Comparison of ENCODE assay signal across 17 cellular contexts in genomic region chr6:56073315-56073714, GRCh38.
DNase-seq lines count a peak whose midpoint lies in the region; ATAC-seq and TF ChIP-seq lines count a peak whose summit lies in the region.
"Had no signal": no experiment of that assay in that cellular context is flagged by ENCODE, and none has a peak within 500 bp of the region (broad histone marks: within the 10 kb centered on the region; RNA-seq: fewer than 3 reads in every experiment).

No MANE protein-coding gene starts in this region.

- intact Hi-C loops in body of pancreas (cut with DNase I): no loop called here
- intact Hi-C loops in left ventricle myocardium superior (cut with micrococcal nuclease): no loop called here
- intact Hi-C loops in testis (cut with DNase I; ENCODE audit: low total_unique reads): no loop called here

- no peaks in the 10 kb centered on the region for H3K4me1 ChIP-seq in body of pancreas
- H3K4me1 ChIP-seq in testis: peaks cover 9% of the 10 kb centered on the region
- H3K4me1 ChIP-seq: esophagus muscularis mucosa had no signal

- H3K27me3 ChIP-seq in body of pancreas: no peaks in the 10 kb centered on the region
- H3K27me3 ChIP-seq in testis: no peaks in the 10 kb centered on the region
- H3K27me3 ChIP-seq: esophagus muscularis mucosa, MG63 had no signal

- H3K4me3 ChIP-seq in body of pancreas (no peak overlapping the region), testis (no peak overlapping the region)
- H3K4me3 ChIP-seq: esophagus muscularis mucosa, MG63 had no signal

- TF ChIP-seq POLR2A in body of pancreas (IDR thresholded peaks at IDR 0.05) (no peak), testis (IDR thresholded peaks at IDR 0.05) (no peak)

- 67 to 85% methylated on average over 1 of the region's 1 CpG for WGBS in body of pancreas, 2 donors
- WGBS in testis, 2 donors: 47 to 55% methylated on average over 1 of the region's 1 CpG

- DNase-seq in MV-4-11 (lab: John Stamatoyannopoulos, UW) (peak; percentile 29), body of pancreas (peak in 1 of 4 donors; percentile 7), left ventricle myocardium superior (no peak), testis (peak; percentile 21), epidermal melanocyte (ENCODE audit: insufficient read length, low spot score) (no peak), NCI-H446 (lab: John Stamatoyannopoulos, UW) (no peak), glomerular visceral epithelial cell (ENCODE audit: extremely low spot score) (no peak)
- DNase-seq: activated CD8-positive, alpha-beta memory T cell treated with anti-CD3 and anti-CD28 coated beads, Interleukin-2, amount 50 U/mL, for 48 hours; GF-D8; left colon; MG63; NCI-H1930; NCI-H510A; right cardiac atrium; stimulated activated CD4-positive, alpha-beta T cell treated with anti-CD3 and anti-CD28 coated beads, Interleukin-2, amount 100 ng/mL, for 48 hours; T1000 had no signal

- H3K27ac ChIP-seq in body of pancreas (no peak overlapping the region), testis (peak overlapping the region; percentile 77)

- no peak for TF ChIP-seq CTCF in body of pancreas (IDR thresholded peaks at IDR 0.05)
- no peak for TF ChIP-seq CTCF in testis (IDR thresholded peaks at IDR 0.05)

- H3K9me3 ChIP-seq in body of pancreas (no peaks in the 10 kb centered on the region), testis (no peaks in the 10 kb centered on the region)
- H3K9me3 ChIP-seq: esophagus muscularis mucosa had no signal

- H3K36me3 ChIP-seq in body of pancreas (replicated peaks in 1 of 2; ENCODE audit: insufficient read depth in 1 of 2, low read depth in 2 of 2) (no peaks in the 10 kb centered on the region), testis (ENCODE audit: low read depth, missing control alignments) (no peaks in the 10 kb centered on the region)
- H3K36me3 ChIP-seq: MG63 had no signal

- ATAC-seq in body of pancreas (peak; percentile 33), left ventricle myocardium superior (peak; percentile 72)
- ATAC-seq: left colon had no signal

Comparison
In these comparisons a context has a peak if more than half of its experiments do, and no peak if none do; other contexts are left out.
1. DNase-seq: peak in MV-4-11 (single experiment) and testis (single experiment); none in left ventricle myocardium superior (single experiment), epidermal melanocyte (single experiment), NCI-H446 (0 of 2) and glomerular visceral epithelial cell (single experiment).
2. H3K27ac ChIP-seq: peak in testis (2 of 2); none in body of pancreas (0 of 4).